17 cellular contexts compared by ENCODE assay signal in the genomic region with DNA sequence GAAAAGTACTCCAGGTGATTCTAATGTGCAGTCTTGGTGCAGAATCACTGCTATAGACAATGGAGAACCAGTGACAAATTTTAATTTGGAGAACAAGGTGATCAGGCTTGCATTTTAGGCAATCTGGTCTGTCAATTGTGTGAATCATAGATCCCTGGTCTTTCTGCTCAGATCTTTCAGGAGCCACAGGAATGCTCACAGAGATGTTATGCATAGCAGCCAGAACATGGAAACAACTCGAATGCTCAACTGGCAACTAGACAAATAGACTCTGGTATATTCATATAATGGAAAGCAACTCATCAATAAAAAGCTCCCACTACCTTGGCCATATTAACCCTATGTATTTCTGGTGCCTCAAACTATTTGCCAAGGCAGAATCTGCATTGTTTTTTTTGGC.
"Had no signal": no experiment of that assay in that cellular context is flagged by ENCODE, and none has a peak within 500 bp of the region (broad histone marks: within the 10 kb centered on the region; RNA-seq: fewer than 3 reads in every experiment).

No MANE protein-coding gene starts in this region.

- H3K4me3 ChIP-seq: body of pancreas, heart right ventricle, skin epidermis, thyroid gland had no signal

- H3K36me3 ChIP-seq: heart right ventricle, thyroid gland, WERI-Rb-1 had no signal

- ATAC-seq: activated CD8-positive, alpha-beta T cell treated with anti-CD3 and anti-CD28 coated beads, Interleukin-2, amount 10 ng/mL, durations not matched to agents 7 days and 5 days; body of pancreas; heart right ventricle; left ventricle myocardium superior; T-cell had no signal

- H3K27me3 Mint-ChIP-seq: dendritic cell treated with granulocyte-macrophage colony-stimulating factor and Interleukin-4, amounts not matched to agents 40 ng/mL and 50 ng/mL, for 4 days; T-cell had no signal

- H3K27me3 ChIP-seq: body of pancreas, heart right ventricle, thyroid gland had no signal

- H3K36me3 Mint-ChIP-seq: T-cell had no signal

- H3K27ac Mint-ChIP-seq: activated CD8-positive, alpha-beta T cell treated with anti-CD3 and anti-CD28 coated beads, Interleukin-2, amount 10 ng/mL, durations not matched to agents 7 days and 5 days; dendritic cell treated with granulocyte-macrophage colony-stimulating factor and Interleukin-4, amounts not matched to agents 40 ng/mL and 50 ng/mL, for 4 days; T-cell had no signal

- H3K4me1 Mint-ChIP-seq: neural crest cell, T-cell had no signal

- DNase-seq: activated CD4-positive, alpha-beta T cell treated with anti-CD3 and anti-CD28 coated beads for 4 hours; activated CD8-positive, alpha-beta memory T cell treated with anti-CD3 and anti-CD28 coated beads, Interleukin-2, amount 50 U/mL, for 48 hours; activated CD8-positive, alpha-beta T cell treated with anti-CD3 and anti-CD28 coated beads, Interleukin-2, amount 10 ng/mL, durations not matched to agents 7 days and 5 days; activated naive CD4-positive, alpha-beta T cell; body of pancreas; heart right ventricle; kidney; left ventricle myocardium superior; retina; T-cell; T1000; thyroid gland; WERI-Rb-1 had no signal

- H3K4me3 Mint-ChIP-seq: activated CD8-positive, alpha-beta T cell treated with anti-CD3 and anti-CD28 coated beads, Interleukin-2, amount 10 ng/mL, durations not matched to agents 7 days and 5 days; dendritic cell treated with granulocyte-macrophage colony-stimulating factor and Interleukin-4, amounts not matched to agents 40 ng/mL and 50 ng/mL, for 4 days; neural crest cell; T-cell had no signal

- FAIRE-seq: kidney, urothelium cell line had no signal
